ENCODE assay signal across 1 cellular context in the genomic region with DNA sequence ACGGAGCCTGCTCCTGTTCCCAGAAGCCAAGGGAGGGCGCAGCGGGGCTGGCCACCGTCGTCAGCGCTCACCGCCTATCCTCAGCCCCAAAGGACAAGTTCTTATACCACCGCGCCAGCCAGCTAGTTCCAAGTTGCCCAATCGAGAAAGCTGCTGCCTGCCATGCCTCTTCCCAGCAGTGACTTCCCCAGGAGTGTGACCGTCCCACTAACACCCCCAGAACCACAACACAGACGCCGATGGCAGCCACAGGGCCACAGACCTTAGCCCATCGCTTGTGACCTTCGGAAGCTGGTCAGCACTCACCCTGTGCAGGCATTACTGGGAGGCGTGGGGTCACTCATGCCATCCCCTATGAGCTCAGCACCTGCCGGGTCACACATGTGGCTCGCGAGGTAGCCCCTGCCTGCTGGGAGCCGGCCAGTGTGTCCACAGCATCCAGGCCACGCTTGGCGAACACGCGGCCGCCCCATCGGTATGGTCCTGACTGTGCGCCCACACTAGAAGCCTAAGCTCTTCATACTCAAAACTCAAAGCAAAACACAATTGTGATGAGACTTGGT.
A peak's percentile ranks its signal among the peaks of the same experiment; 100 is the strongest.
TF ChIP-seq lines count a peak whose summit lies in the region.

No MANE protein-coding gene starts in this region.

TF ChIP-seq in liver, 16 proteins besides CTCF, POLR2A, EP300 and RAD21 (continued from another document):
- TF ChIP-seq, protein P1, sequence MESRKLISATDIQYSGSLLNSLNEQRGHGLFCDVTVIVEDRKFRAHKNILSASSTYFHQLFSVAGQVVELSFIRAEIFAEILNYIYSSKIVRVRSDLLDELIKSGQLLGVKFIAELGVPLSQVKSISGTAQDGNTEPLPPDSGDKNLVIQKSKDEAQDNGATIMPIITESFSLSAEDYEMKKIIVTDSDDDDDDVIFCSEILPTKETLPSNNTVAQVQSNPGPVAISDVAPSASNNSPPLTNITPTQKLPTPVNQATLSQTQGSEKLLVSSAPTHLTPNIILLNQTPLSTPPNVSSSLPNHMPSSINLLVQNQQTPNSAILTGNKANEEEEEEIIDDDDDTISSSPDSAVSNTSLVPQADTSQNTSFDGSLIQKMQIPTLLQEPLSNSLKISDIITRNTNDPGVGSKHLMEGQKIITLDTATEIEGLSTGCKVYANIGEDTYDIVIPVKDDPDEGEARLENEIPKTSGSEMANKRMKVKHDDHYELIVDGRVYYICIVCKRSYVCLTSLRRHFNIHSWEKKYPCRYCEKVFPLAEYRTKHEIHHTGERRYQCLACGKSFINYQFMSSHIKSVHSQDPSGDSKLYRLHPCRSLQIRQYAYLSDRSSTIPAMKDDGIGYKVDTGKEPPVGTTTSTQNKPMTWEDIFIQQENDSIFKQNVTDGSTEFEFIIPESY (IDR thresholded peaks at IDR 0.05), result no peak
- TF ChIP-seq HNF4A (conservative IDR thresholded peaks at IDR 0.05) (peak; percentile 57 to 73), JUND (IDR thresholded peaks at IDR 0.05) (peak in 1 of 2 donors; percentile 8), TAF1 (conservative IDR thresholded peaks at IDR 0.05) (peak; percentile 43), YY1 (IDR thresholded peaks at IDR 0.05) (peak; percentile 78), FOXA1 (IDR thresholded peaks at IDR 0.05) (peak; percentile 29), HNF4G (IDR thresholded peaks at IDR 0.05) (no peak), RXRA (IDR thresholded peaks at IDR 0.05) (peak; percentile 83 to 94), GABPA (IDR thresholded peaks at IDR 0.05 in 1 of 2, conservative IDR thresholded peaks at IDR 0.05 in 1 of 2) (peak in 1 of 2 donors; percentile 43), NR2F2 (IDR thresholded peaks at IDR 0.05) (peak; percentile 46)
- TF ChIP-seq, protein P2, sequence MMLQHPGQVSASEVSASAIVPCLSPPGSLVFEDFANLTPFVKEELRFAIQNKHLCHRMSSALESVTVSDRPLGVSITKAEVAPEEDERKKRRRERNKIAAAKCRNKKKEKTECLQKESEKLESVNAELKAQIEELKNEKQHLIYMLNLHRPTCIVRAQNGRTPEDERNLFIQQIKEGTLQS (IDR thresholded peaks at IDR 0.05), result no peak
